Comparison of ENCODE assay signal across 9 cellular contexts in the genomic region with DNA sequence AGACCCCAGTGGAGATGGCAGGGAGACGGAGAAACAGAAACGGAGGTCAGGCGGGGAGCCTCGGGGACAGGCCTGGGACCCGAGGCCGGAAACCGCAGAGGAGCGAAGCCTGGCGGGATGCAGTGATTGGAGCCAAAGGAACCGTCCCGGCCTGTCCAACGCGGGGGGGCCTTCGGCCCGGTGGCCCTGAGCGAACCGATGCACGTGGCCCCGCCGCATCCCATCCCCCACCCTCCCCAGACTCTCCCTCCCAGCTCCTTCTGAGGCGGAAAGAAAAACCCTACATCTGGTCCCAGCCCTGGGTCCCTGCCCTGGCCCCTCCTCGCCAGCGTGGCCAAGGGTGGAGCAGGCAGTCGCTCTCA. TPM values are rescaled to one million over a fixed set of nuclear protein-coding genes. Genes with fewer than 3 reads are reported as not detected.
DNase-seq lines count a peak whose midpoint lies in the region; ATAC-seq and TF ChIP-seq lines count a peak whose summit lies in the region.
"Had no signal": no experiment of that assay in that cellular context is flagged by ENCODE, and none has a peak within 500 bp of the region (broad histone marks: within the 10 kb centered on the region; RNA-seq: fewer than 3 reads in every experiment).

No MANE protein-coding gene starts in this region.

- no TSS peak for BruUV-seq in Panc1 (replicated peaks; lab: Mats Ljungman, UMichigan)

- no peaks in the 10 kb centered on the region for H3K9me3 Mint-ChIP-seq in endodermal cell

- H3K36me3 ChIP-seq in Panc1 (ENCODE audit: control insufficient read depth, insufficient read depth, low read length) (no peaks in the 10 kb centered on the region; the same call in 1 of the 2 replicates), endodermal cell (ENCODE audit: control insufficient read depth, insufficient read depth, low read length) (no peaks in the 10 kb centered on the region), muscle layer of duodenum (ENCODE audit: control insufficient read depth in 1 of 2, insufficient read depth in 2 of 2, low read length in 2 of 2) (no peaks in the 10 kb centered on the region)

- POLR2A ChIA-PET in Panc1 (lab: Charles Lee), result interaction anchor here (0.5 to 1.9 kb wide), 8 partner anchors 8 to 36 kb away, joined by 4 to 7 read pairs (median 5); a partner anchor contains a TSS

- peak overlapping the region; percentile 72 for H3K4me3 Mint-ChIP-seq in endodermal cell

- TF ChIP-seq CTCF in Panc1 (IDR thresholded peaks at IDR 0.05) (no peak), endodermal cell (conservative IDR thresholded peaks at IDR 0.05) (no peak)

- H3K27me3 ChIP-seq in Panc1 (ENCODE audit: control insufficient read depth, insufficient read depth, low read length), result no peaks in the 10 kb centered on the region
- H3K27me3 ChIP-seq in endodermal cell (ENCODE audit: control insufficient read depth, insufficient read depth, low read length, poor library complexity, severe bottlenecking), result no peaks in the 10 kb centered on the region
- H3K27me3 ChIP-seq in muscle layer of duodenum (ENCODE audit: low read depth, low read length), result peaks cover 22% of the 10 kb centered on the region

- H3K27ac Mint-ChIP-seq in endodermal cell, result peak overlapping the region; percentile 94

- ATAC-seq in Panc1 (peak; percentile 16), HG03139 (IDR thresholded peaks at IDR 0.05; ENCODE audit: unreplicated experiment) (no peak)

- H3K4me3 ChIP-seq in Panc1 (ENCODE audit: low read depth in 2 of 2, low read length in 2 of 2) (peak overlapping the region; percentile 82 to 84), endodermal cell (ENCODE audit: low read length) (peak overlapping the region; percentile 91), muscle layer of duodenum (ENCODE audit: low read depth in 1 of 2, low read length in 2 of 2) (peak overlapping the region; percentile 16 to 62)

- H3K9me3 ChIP-seq in Panc1 (ENCODE audit: control insufficient read depth, insufficient read depth, low read depth, low read length), result no peaks in the 10 kb centered on the region
- H3K9me3 ChIP-seq in endodermal cell (ENCODE audit: control insufficient read depth, low read length), result no peaks in the 10 kb centered on the region
- no peaks in the 10 kb centered on the region for H3K9me3 ChIP-seq in muscle layer of duodenum (ENCODE audit: control insufficient read depth in 1 of 2, low read length in 2 of 2)

- H3K4me1 ChIP-seq in Panc1 (ENCODE audit: control insufficient read depth, insufficient read depth, low read length), result peaks cover 70% of the 10 kb centered on the region
- peaks cover 24% of the 10 kb centered on the region for H3K4me1 ChIP-seq in endodermal cell (ENCODE audit: control insufficient read depth, insufficient read depth, low read length)
- peaks cover 10 to 75% of the 10 kb centered on the region in 2 donors for H3K4me1 ChIP-seq in muscle layer of duodenum (ENCODE audit: control insufficient read depth in 1 of 2, insufficient read depth in 2 of 2, low read length in 2 of 2)

- 2 to 8% methylated on average over 8 to 24 of the region's 24 CpGs for WGBS in endodermal cell (ENCODE audit: insufficient coverage in 1 of 2, insufficient read length in 1 of 2), 2 experiments

- H3K4me1 Mint-ChIP-seq in endodermal cell, result peaks cover 62% of the 10 kb centered on the region

- H3K36me3 Mint-ChIP-seq in endodermal cell (ENCODE audit: low read depth), result peaks cover 5% of the 10 kb centered on the region

- in situ Hi-C loops in Panc1 (cut with HindIII; ENCODE audit: low pct_unique_long_range_greater_than_20kb, low sequenced_read_pairs), result no loop called here

- H3K9ac ChIP-seq in endodermal cell (ENCODE audit: extremely low read depth, low read length, poor library complexity, severe bottlenecking), result peak overlapping the region; percentile 54

- CTCF ChIA-PET in Panc1 (lab: Charles Lee), result interaction anchor here (0.6 to 3.7 kb wide), 8 partner anchors 12 to 221 kb away, joined by 3 to 96 read pairs (median 6); no protein-coding TSS in a partner anchor

- H3K27me3 Mint-ChIP-seq in endodermal cell (ENCODE audit: insufficient read depth), result peaks cover 41% of the 10 kb centered on the region

- intact Hi-C loops in Panc1 (cut with micrococcal nuclease; ENCODE audit: unreplicated experiment), result no loop called here

- DNase-seq in D341Med (ENCODE audit: low spot score) (peak; percentile 45), Panc1 (ENCODE audit: low read depth, low spot score) (no peak), endodermal cell (peak; percentile 90), COR-L47 (lab: John Stamatoyannopoulos, UW) (no peak), SKM-1 (lab: John Stamatoyannopoulos, UW; ENCODE audit: unreplicated experiment) (no peak), NCI-H1048 (lab: John Stamatoyannopoulos, UW) (no peak)

- H3K27ac ChIP-seq in Panc1 (ENCODE audit: low read length) (peak overlapping the region; percentile 93), endodermal cell (ENCODE audit: low read depth, low read length) (peak overlapping the region; percentile 71), muscle layer of duodenum (ENCODE audit: low read length) (no peak overlapping the region)

RNA-seq across cellular contexts. Expression of a gene that starts 1.2 kb away (rescaled TPM):
- total RNA-seq in Panc1 (2021; ENCODE audit: unreplicated experiment) (1,115 TPM), endodermal cell (100 to 1,000 TPM; 243 to 780 TPM)
- 1,502 TPM for polyA plus RNA-seq in Panc1 (2012; ENCODE audit: insufficient read length)
- polyA plus RNA-seq in endodermal cell (2013, experiment 1 of 2), result 435 TPM
- 409 TPM for polyA plus RNA-seq in endodermal cell (2013, experiment 2 of 2)
- total RNA-seq: lung microvascular endothelial cell had no signal

RNA-seq across cellular contexts. Expression of a gene that starts 21.6 kb away (rescaled TPM):
- total RNA-seq in Panc1 (2021; ENCODE audit: unreplicated experiment) (32.8 TPM), endodermal cell (10 to 100 TPM; 25.9 to 35.5 TPM)
- polyA plus RNA-seq in Panc1 (2012; ENCODE audit: insufficient read length), result 37.7 TPM
- 36.0 TPM for polyA plus RNA-seq in endodermal cell (2013, experiment 1 of 2)
- polyA plus RNA-seq in endodermal cell (2013, experiment 2 of 2), result 33.1 TPM

RNA-seq across cellular contexts. Expression of a gene that starts 21.9 kb away (rescaled TPM):
- total RNA-seq in Panc1 (2021; ENCODE audit: unreplicated experiment) (40.6 TPM), endodermal cell (10 to 100 TPM; 37.2 to 39.9 TPM)
- polyA plus RNA-seq in Panc1 (2012; ENCODE audit: insufficient read length), result 26.9 TPM
- polyA plus RNA-seq in endodermal cell (2013, experiment 1 of 2), result 31.9 TPM
- 32.0 TPM for polyA plus RNA-seq in endodermal cell (2013, experiment 2 of 2)

RNA-seq across cellular contexts. Expression of a gene that starts 29.4 kb away (rescaled TPM):
- total RNA-seq in Panc1 (2021; ENCODE audit: unreplicated experiment) (56.3 TPM), endodermal cell (100 to 1,000 TPM in 1 of 2 donors, 10 to 100 TPM in 1; 65.8 to 103 TPM)
- polyA plus RNA-seq in Panc1 (2012; ENCODE audit: insufficient read length), result 61.1 TPM
- polyA plus RNA-seq in endodermal cell (2013, experiment 1 of 2), result 271 TPM
- polyA plus RNA-seq in endodermal cell (2013, experiment 2 of 2), result 261 TPM

RNA-seq across cellular contexts. Expression of a gene that starts 34.3 kb away (rescaled TPM):
- total RNA-seq in Panc1 (2021; ENCODE audit: unreplicated experiment), result 80.4 TPM
- 109 TPM for polyA plus RNA-seq in Panc1 (2012; ENCODE audit: insufficient read length)
- total RNA-seq in endodermal cell, result 10 to 100 TPM; 32.2 to 35.5 TPM
- 34.7 TPM for polyA plus RNA-seq in endodermal cell (2013, experiment 1 of 2)
- 30.8 TPM for polyA plus RNA-seq in endodermal cell (2013, experiment 2 of 2)

Comparison
In these comparisons a context has a peak if more than half of its experiments do, and no peak if none do; other contexts are left out.
1. DNase-seq: peak in D341Med (single experiment) and endodermal cell (single experiment); none in Panc1 (single experiment), COR-L47 (single experiment), SKM-1 (single experiment) and NCI-H1048 (single experiment).
2. H3K4me3 ChIP-seq: peak in every context shown above with its lines; median percentile 91 in endodermal cell; 83 in Panc1; 39 in muscle layer of duodenum.